1 cellular context compared by ENCODE assay signal in the genomic region with DNA sequence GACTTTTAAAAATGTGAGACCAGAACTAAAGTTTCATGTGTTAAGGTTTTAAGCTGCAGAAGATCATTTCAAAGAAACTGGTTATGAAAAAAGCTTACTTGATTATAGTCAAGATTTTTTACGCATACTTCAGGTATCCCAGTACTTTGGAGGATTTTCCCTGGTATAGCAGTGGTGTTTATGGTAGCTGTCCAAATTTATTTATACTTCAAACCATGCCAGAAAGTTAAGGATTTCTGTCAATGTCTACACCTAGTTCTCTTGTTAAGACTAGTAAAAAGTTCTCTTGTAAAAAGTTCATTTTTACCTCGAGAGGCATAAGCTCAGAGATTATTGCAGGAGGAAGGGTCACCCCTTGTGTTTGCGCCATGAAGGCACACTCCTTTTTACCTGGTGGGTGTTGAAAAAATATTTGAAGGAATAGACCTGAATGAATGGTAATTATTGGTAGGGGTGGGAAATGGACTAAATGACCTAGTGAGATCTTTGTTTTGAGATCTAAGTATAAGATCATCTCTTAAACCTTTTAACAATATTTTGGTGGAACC.
TF ChIP-seq lines count a peak whose summit lies in the region.

No MANE protein-coding gene starts in this region.

TF ChIP-seq in H1, 55 proteins besides CTCF, POLR2A, EP300 and RAD21 (continued from another document):
- no peak for TF ChIP-seq HDAC2 (IDR thresholded peaks at IDR 0.05; ENCODE audit: borderline replicate concordance in 1 of 2, low read depth in 2 of 2, low read length in 2 of 2)
